ENCODE assay signal across 8 cellular contexts in the genomic region with DNA sequence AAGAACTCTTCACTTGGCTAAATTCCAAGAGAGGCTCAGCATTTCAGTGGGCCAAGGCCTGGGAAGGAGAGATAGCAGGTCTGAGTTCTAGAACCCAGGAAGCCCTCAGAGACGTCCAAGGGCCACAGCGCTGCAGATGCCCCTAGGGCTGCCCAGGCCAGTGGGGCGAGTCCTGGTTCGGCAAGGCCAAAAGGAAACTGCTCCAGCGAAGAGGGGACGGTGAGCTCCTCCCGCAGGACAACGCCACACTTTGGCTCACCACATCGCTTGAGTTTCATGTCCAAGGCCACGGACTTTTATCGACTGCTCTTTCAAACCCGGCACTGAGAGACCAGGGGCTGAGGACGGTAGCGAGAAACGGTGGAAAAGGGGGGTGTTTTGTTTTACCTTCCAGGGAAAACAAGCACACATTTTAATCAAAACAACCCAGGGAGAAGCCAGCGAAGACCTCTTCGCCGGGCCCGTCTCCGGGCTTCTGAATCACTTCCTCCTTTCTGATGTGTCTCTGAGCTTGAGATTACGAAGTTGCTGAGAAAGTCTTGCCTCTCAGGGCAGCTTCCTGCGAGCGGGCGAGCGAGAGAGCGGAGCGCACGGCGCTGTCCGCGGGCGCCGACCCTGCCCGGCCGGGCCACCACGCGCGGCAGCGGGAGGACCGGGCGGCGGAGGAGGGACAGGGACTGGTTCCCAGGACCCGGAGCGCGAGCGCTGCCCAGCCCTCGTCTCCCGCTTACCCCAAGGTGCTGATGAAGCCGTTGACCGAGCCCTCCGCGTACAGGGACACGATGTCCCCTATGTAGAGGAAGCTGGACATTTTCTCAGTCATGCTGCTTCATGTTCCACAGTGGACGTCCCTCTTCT. TPM values are rescaled to one million over a fixed set of nuclear protein-coding genes. Genes with fewer than 3 reads are reported as not detected.
DNase-seq lines count a peak whose midpoint lies in the region; ATAC-seq and TF ChIP-seq lines count a peak whose summit lies in the region.

No MANE protein-coding gene starts in this region.

- H3K27ac ChIP-seq in duodenal mucosa (ENCODE audit: low read depth, low read length): peak overlapping the region; percentile 90
- peak overlapping the region; percentile 87 to 96 for H3K27ac ChIP-seq in lung (ENCODE audit: low read depth in 1 of 2, low read length in 1 of 2)

- 0% methylated on average over 50 to 54 of the region's 54 CpGs for WGBS in lung, 2 donors

- H3K36me3 ChIP-seq in duodenal mucosa (ENCODE audit: control insufficient read depth in 1 of 2, insufficient read depth in 2 of 2, low read length in 2 of 2) (no peaks in the 10 kb centered on the region), lung (ENCODE audit: control insufficient read depth in 2 of 2, insufficient read depth in 2 of 2, low read length in 2 of 2) (no peaks in the 10 kb centered on the region)

- peak overlapping the region; percentile 90 to 98 for H3K9ac ChIP-seq in duodenal mucosa (ENCODE audit: low read depth in 1 of 2, low read length in 2 of 2)

- H3K9me3 ChIP-seq in duodenal mucosa (ENCODE audit: control insufficient read depth in 1 of 2, low read length in 2 of 2): no peaks in the 10 kb centered on the region
- H3K9me3 ChIP-seq in lung (ENCODE audit: control insufficient read depth in 2 of 2, insufficient read depth in 1 of 2, low read length in 1 of 2): no peaks in the 10 kb centered on the region

- peak overlapping the region; percentile 87 for H3K4me3 ChIP-seq in AG04449 (ENCODE audit: low read depth, low read length)
- H3K4me3 ChIP-seq in duodenal mucosa (ENCODE audit: low read depth in 1 of 2, low read length in 2 of 2): peak overlapping the region; percentile 95 to 96
- peak overlapping the region; percentile 85 for H3K4me3 ChIP-seq in lung

- DNase-seq in AG04449 (ENCODE audit: low read depth, low spot score): no peak
- DNase-seq in NCI-H524 treated with DMSO at 0.1 percent for 48 hours (lab: John Stamatoyannopoulos, UW): peak; percentile 10
- peak; percentile 36 to 53 for DNase-seq in activated CD4-positive, alpha-beta T cell treated with anti-CD3 and anti-CD28 coated beads, Interleukin-2, amount 50 U/mL, for 24 hours (ENCODE audit: low read depth in 1 of 2, low spot score in 1 of 2)
- peak; percentile 65 for DNase-seq in lung (ENCODE audit: low spot score)
- peak; percentile 32 to 44 (median 40) for DNase-seq in stimulated activated CD4-positive, alpha-beta T cell treated with anti-CD3 and anti-CD28 coated beads, TNF-alpha, amount 100 ng/mL, for 48 hours (ENCODE audit: low read depth in 3 of 3)

- ATAC-seq in HG03039 (IDR thresholded peaks at IDR 0.05; ENCODE audit: unreplicated experiment): peak; percentile 32
- peak; percentile 56 for ATAC-seq in lung (ENCODE audit: insufficient read depth, low FRiP score)

- peak; percentile 53 for TF ChIP-seq POLR2A in GM18526 (IDR thresholded peaks at IDR 0.05; ENCODE audit: extremely low read depth, insufficient read length)

- no peak for TF ChIP-seq CTCF in AG04449 (IDR thresholded peaks at IDR 0.05; ENCODE audit: insufficient read depth, low read length, missing control alignments)
- no peak for TF ChIP-seq CTCF in lung (IDR thresholded peaks at IDR 0.05; ENCODE audit: control extremely low read depth, extremely low read depth)

- H3K4me1 ChIP-seq in duodenal mucosa (ENCODE audit: control insufficient read depth in 1 of 2, insufficient read depth in 2 of 2, low read length in 2 of 2) (peaks cover 16 to 20% of the 10 kb centered on the region in 2 donors), lung (ENCODE audit: control insufficient read depth in 2 of 2, insufficient read depth in 2 of 2, low read length in 2 of 2) (peaks cover 6 to 9% of the 10 kb centered on the region in 2 donors)

- POLR2A ChIA-PET in AG04449 (lab: Yijun Ruan, JAX): interaction anchor here (1.1 to 2.3 kb wide), 3 partner anchors 10 to 709 kb away, joined by 4 to 10 read pairs (median 4); no protein-coding TSS in a partner anchor

- no peaks in the 10 kb centered on the region for H3K27me3 ChIP-seq in duodenal mucosa (ENCODE audit: control insufficient read depth in 1 of 2, insufficient read depth in 2 of 2, low read length in 2 of 2)
- no peaks in the 10 kb centered on the region for H3K27me3 ChIP-seq in lung (ENCODE audit: control insufficient read depth, insufficient read depth)

- CTCF ChIA-PET in AG04449 (lab: Yijun Ruan, JAX): interaction anchor here (1.1 to 3.9 kb wide), 9 partner anchors 9 to 474 kb away, joined by 3 to 54 read pairs (median 6); no protein-coding TSS in a partner anchor

RNA-seq across cellular contexts. Expression of a gene that starts 0.8 kb away (rescaled TPM):
- 10 to 100 TPM; 43.0 to 47.0 TPM for total RNA-seq in lung
- 10 to 100 TPM in 1 of 2 donors, 1 to 10 TPM in 1; 4.1 to 10.1 TPM for polyA plus RNA-seq in lung
